ENCODE assay signal across 1 cellular context in genomic region chr17:81909966-81910839, GRCh38.
TF ChIP-seq lines count a peak whose summit lies in the region.

No MANE protein-coding gene starts in this region.

TF ChIP-seq in HepG2, 621 proteins besides CTCF, POLR2A, EP300 and RAD21 (continued from another document and continues in another):
- TF ChIP-seq, protein P1, sequence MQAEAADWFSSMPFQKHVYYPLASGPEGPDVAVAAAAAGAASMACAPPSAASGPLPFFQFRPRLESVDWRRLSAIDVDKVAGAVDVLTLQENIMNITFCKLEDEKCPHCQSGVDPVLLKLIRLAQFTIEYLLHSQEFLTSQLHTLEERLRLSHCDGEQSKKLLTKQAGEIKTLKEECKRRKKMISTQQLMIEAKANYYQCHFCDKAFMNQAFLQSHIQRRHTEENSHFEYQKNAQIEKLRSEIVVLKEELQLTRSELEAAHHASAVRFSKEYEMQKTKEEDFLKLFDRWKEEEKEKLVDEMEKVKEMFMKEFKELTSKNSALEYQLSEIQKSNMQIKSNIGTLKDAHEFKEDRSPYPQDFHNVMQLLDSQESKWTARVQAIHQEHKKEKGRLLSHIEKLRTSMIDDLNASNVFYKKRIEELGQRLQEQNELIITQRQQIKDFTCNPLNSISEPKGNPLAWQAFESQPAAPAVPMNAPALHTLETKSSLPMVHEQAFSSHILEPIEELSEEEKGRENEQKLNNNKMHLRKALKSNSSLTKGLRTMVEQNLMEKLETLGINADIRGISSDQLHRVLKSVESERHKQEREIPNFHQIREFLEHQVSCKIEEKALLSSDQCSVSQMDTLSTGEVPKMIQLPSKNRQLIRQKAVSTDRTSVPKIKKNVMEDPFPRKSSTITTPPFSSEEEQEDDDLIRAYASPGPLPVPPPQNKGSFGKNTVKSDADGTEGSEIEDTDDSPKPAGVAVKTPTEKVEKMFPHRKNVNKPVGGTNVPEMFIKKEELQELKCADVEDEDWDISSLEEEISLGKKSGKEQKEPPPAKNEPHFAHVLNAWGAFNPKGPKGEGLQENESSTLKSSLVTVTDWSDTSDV (CRISPR knock-in tag; IDR thresholded peaks at IDR 0.05), result peak; percentile 27; the same call in 1 of the 2 replicates
- no peak; the same call in 1 of the 2 replicates for TF ChIP-seq PRDM10 (CRISPR knock-in tag; IDR thresholded peaks at IDR 0.05; ENCODE audit: low read depth)
- TF ChIP-seq, protein P2, sequence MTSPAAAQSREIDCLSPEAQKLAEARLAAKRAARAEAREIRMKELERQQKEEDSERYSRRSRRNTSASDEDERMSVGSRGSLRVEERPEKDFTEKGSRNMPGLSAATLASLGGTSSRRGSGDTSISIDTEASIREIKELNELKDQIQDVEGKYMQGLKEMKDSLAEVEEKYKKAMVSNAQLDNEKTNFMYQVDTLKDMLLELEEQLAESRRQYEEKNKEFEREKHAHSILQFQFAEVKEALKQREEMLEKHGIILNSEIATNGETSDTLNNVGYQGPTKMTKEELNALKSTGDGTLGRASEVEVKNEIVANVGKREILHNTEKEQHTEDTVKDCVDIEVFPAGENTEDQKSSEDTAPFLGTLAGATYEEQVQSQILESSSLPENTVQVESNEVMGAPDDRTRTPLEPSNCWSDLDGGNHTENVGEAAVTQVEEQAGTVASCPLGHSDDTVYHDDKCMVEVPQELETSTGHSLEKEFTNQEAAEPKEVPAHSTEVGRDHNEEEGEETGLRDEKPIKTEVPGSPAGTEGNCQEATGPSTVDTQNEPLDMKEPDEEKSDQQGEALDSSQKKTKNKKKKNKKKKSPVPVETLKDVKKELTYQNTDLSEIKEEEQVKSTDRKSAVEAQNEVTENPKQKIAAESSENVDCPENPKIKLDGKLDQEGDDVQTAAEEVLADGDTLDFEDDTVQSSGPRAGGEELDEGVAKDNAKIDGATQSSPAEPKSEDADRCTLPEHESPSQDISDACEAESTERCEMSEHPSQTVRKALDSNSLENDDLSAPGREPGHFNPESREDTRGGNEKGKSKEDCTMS (CRISPR knock-in tag; conservative IDR thresholded peaks at IDR 0.05), result no peak
- TF ChIP-seq HOXD1 (CRISPR knock-in tag; IDR thresholded peaks at IDR 0.05), result peak; percentile 76
- peak; percentile 72 for TF ChIP-seq KDM4B (CRISPR knock-in tag; IDR thresholded peaks at IDR 0.05)
- TF ChIP-seq HOXA5 (CRISPR knock-in tag; IDR thresholded peaks at IDR 0.05), result peak; percentile 81
- no peak for TF ChIP-seq SSRP1 (CRISPR knock-in tag; IDR thresholded peaks at IDR 0.05)
- peak; percentile 95 for TF ChIP-seq DMAP1 (CRISPR knock-in tag; IDR thresholded peaks at IDR 0.05)
- TF ChIP-seq ZNF260 (CRISPR knock-in tag; IDR thresholded peaks at IDR 0.05; ENCODE audit: borderline replicate concordance, low read depth), result no peak
- TF ChIP-seq YY1 (IDR thresholded peaks at IDR 0.05; ENCODE audit: insufficient read depth, insufficient replicate concordance, low read depth, low read length), result peak; percentile 75
- TF ChIP-seq SIX4 (CRISPR knock-in tag; IDR thresholded peaks at IDR 0.05), result no peak
- TF ChIP-seq, protein P3, sequence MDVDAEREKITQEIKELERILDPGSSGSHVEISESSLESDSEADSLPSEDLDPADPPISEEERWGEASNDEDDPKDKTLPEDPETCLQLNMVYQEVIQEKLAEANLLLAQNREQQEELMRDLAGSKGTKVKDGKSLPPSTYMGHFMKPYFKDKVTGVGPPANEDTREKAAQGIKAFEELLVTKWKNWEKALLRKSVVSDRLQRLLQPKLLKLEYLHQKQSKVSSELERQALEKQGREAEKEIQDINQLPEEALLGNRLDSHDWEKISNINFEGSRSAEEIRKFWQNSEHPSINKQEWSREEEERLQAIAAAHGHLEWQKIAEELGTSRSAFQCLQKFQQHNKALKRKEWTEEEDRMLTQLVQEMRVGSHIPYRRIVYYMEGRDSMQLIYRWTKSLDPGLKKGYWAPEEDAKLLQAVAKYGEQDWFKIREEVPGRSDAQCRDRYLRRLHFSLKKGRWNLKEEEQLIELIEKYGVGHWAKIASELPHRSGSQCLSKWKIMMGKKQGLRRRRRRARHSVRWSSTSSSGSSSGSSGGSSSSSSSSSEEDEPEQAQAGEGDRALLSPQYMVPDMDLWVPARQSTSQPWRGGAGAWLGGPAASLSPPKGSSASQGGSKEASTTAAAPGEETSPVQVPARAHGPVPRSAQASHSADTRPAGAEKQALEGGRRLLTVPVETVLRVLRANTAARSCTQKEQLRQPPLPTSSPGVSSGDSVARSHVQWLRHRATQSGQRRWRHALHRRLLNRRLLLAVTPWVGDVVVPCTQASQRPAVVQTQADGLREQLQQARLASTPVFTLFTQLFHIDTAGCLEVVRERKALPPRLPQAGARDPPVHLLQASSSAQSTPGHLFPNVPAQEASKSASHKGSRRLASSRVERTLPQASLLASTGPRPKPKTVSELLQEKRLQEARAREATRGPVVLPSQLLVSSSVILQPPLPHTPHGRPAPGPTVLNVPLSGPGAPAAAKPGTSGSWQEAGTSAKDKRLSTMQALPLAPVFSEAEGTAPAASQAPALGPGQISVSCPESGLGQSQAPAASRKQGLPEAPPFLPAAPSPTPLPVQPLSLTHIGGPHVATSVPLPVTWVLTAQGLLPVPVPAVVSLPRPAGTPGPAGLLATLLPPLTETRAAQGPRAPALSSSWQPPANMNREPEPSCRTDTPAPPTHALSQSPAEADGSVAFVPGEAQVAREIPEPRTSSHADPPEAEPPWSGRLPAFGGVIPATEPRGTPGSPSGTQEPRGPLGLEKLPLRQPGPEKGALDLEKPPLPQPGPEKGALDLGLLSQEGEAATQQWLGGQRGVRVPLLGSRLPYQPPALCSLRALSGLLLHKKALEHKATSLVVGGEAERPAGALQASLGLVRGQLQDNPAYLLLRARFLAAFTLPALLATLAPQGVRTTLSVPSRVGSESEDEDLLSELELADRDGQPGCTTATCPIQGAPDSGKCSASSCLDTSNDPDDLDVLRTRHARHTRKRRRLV (CRISPR knock-in tag; IDR thresholded peaks at IDR 0.05), result peak; percentile 76; the same call in 1 of the 2 replicates
- no peak for TF ChIP-seq ZNF101 (CRISPR knock-in tag; IDR thresholded peaks at IDR 0.05; ENCODE audit: borderline replicate concordance, low read depth)
- TF ChIP-seq MAFK (conservative IDR thresholded peaks at IDR 0.05 in 1 of 2, IDR thresholded peaks at IDR 0.05 in 1 of 2; ENCODE audit: low read length in 2 of 2), result no peak
- TF ChIP-seq POGZ (CRISPR knock-in tag; IDR thresholded peaks at IDR 0.05), result no peak; the same call in none of the 2 replicates
- TF ChIP-seq ATF6 (CRISPR knock-in tag; conservative IDR thresholded peaks at IDR 0.05), result no peak; the same call in none of the 2 replicates
- TF ChIP-seq NPAS2 (CRISPR knock-in tag; IDR thresholded peaks at IDR 0.05; ENCODE audit: borderline replicate concordance), result no peak
- no peak for TF ChIP-seq MAFG (CRISPR knock-in tag; IDR thresholded peaks at IDR 0.05)
- peak; percentile 82 for TF ChIP-seq IKZF4 (CRISPR knock-in tag; IDR thresholded peaks at IDR 0.05; ENCODE audit: borderline replicate concordance, low read depth, not compliant biosample characterization)
- TF ChIP-seq, protein P4, sequence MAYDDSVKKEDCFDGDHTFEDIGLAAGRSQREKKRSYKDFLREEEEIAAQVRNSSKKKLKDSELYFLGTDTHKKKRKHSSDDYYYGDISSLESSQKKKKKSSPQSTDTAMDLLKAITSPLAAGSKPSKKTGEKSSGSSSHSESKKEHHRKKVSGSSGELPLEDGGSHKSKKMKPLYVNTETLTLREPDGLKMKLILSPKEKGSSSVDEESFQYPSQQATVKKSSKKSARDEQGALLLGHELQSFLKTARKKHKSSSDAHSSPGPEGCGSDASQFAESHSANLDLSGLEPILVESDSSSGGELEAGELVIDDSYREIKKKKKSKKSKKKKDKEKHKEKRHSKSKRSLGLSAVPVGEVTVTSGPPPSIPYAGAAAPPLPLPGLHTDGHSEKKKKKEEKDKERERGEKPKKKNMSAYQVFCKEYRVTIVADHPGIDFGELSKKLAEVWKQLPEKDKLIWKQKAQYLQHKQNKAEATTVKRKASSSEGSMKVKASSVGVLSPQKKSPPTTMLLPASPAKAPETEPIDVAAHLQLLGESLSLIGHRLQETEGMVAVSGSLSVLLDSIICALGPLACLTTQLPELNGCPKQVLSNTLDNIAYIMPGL (CRISPR knock-in tag; IDR thresholded peaks at IDR 0.05; ENCODE audit: borderline replicate concordance in 1 of 2, low read depth in 1 of 2), result peak; percentile 65 to 73; a peak in 3 of 4 replicates
- TF ChIP-seq, protein P5, sequence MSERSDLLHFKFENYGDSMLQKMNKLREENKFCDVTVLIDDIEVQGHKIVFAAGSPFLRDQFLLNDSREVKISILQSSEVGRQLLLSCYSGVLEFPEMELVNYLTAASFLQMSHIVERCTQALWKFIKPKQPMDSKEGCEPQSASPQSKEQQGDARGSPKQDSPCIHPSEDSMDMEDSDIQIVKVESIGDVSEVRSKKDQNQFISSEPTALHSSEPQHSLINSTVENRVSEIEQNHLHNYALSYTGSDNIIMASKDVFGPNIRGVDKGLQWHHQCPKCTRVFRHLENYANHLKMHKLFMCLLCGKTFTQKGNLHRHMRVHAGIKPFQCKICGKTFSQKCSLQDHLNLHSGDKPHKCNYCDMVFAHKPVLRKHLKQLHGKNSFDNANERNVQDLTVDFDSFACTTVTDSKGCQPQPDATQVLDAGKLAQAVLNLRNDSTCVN (CRISPR knock-in tag; IDR thresholded peaks at IDR 0.05; ENCODE audit: borderline replicate concordance), result 0 out of 2 replicates have a peak, but pooled peaks have one; percentile 14
- TF ChIP-seq AKNA (CRISPR knock-in tag; IDR thresholded peaks at IDR 0.05; ENCODE audit: borderline replicate concordance), result no peak
- no peak for TF ChIP-seq ARHGAP35 (CRISPR knock-in tag; IDR thresholded peaks at IDR 0.05; ENCODE audit: borderline replicate concordance)
- TF ChIP-seq SMAD1 (CRISPR knock-in tag; IDR thresholded peaks at IDR 0.05; ENCODE audit: borderline replicate concordance, low read depth), result peak; percentile 95; the same call in 1 of the 2 replicates
- TF ChIP-seq TOPORS (CRISPR knock-in tag; IDR thresholded peaks at IDR 0.05), result no peak
- no peak for TF ChIP-seq ZNF720 (CRISPR knock-in tag; IDR thresholded peaks at IDR 0.05)
- peak; percentile 94 for TF ChIP-seq NR2C2 (CRISPR knock-in tag; IDR thresholded peaks at IDR 0.05; ENCODE audit: borderline replicate concordance)
- TF ChIP-seq ZNF235 (CRISPR knock-in tag; IDR thresholded peaks at IDR 0.05; ENCODE audit: borderline replicate concordance), result 0 out of 2 replicates have a peak, but pooled peaks have one; percentile 16
- no peak for TF ChIP-seq ZNF496 (CRISPR knock-in tag; IDR thresholded peaks at IDR 0.05; ENCODE audit: insufficient replicate concordance)
